ENCODE assay signal across 8 cellular contexts in the genomic region with DNA sequence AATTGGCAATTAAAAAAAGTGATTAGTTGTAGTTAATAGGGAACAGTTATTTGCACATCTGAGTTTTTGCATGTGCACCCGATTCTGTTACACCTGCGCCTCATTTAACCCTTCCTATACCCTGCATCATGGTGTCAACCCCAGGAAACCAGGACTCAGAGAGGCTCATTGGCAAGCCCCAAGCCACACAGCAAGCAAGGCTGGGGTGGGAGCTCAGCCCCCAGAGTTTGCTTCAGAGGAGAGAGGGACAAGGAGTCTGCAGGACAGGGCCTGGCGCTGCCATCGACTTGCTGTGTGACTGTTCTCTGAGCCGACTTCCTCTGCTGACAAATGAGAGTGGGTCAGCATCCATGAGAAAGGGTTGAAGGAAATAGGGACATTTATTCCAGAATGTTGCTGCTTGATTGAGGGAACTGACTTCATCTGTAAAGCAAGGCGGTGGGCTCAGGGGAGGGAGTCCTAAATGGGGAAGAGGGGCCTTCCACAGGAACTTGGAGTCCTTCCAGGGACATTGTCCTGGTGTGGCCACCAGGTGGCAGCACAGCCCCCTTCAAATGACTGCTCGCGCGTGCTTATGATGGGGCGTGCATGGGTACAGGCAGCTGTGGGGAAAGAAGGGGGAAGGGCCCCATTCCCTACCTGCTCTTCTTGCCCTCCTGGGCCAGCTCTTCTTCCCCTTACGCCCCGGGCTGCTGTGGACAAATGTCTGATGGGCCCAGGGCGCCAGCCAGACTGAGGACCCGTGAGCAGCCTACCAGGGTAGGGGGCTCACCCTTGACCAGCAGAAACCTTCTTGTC. TPM values are rescaled to one million over a fixed set of nuclear protein-coding genes. Genes with fewer than 3 reads are reported as not detected.
DNase-seq lines count a peak whose midpoint lies in the region; ATAC-seq, FAIRE-seq and TF ChIP-seq lines count a peak whose summit lies in the region.

No MANE protein-coding gene starts in this region.

- no peaks in the 10 kb centered on the region for H3K36me3 ChIP-seq in bronchial epithelial cell (ENCODE audit: control insufficient read depth, insufficient read depth, low read length)
- H3K36me3 ChIP-seq in kidney epithelial cell (ENCODE audit: control insufficient read depth, insufficient read depth, low read length): no peaks in the 10 kb centered on the region

- H3K4me3 ChIP-seq in bronchial epithelial cell (ENCODE audit: low read depth, low read length): no peak overlapping the region
- no peak overlapping the region for H3K4me3 ChIP-seq in kidney epithelial cell (ENCODE audit: low read depth, low read length)

- H3K27me3 ChIP-seq in bronchial epithelial cell (ENCODE audit: control insufficient read depth, insufficient read depth, low read length) (peaks cover 9% of the 10 kb centered on the region), kidney epithelial cell (ENCODE audit: control insufficient read depth, insufficient read depth, low read length) (no peaks in the 10 kb centered on the region)

- peak; percentile 39 for DNase-seq in NK-92 treated with Interleukin-12 subunit alpha and Interleukin-12 subunit beta, amount 100 ng/mL, for 24 hours (lab: John Stamatoyannopoulos, UW)
- no peak for DNase-seq in NK-92 (lab: John Stamatoyannopoulos, UW; ENCODE audit: unreplicated experiment)
- DNase-seq in NCI-H2171 treated with DMSO at 0.1 percent for 48 hours (lab: John Stamatoyannopoulos, UW): peak; percentile 69
- DNase-seq in activated CD4-positive, CD25-positive, alpha-beta regulatory T cell treated with anti-CD3 and anti-CD28 coated beads, Interleukin-2, amount 50 U/mL, for 16 hours (ENCODE audit: low read depth, low spot score): peak; percentile 65
- peak; percentile 49 for DNase-seq in bronchial epithelial cell (ENCODE audit: low read depth)
- no peak for DNase-seq in kidney epithelial cell (ENCODE audit: low read depth)
- peak; percentile 71 to 74 for DNase-seq in stimulated activated CD4-positive, alpha-beta T cell treated with anti-CD3 and anti-CD28 coated beads, Interleukin-2, amount 100 ng/mL, for 48 hours

- no peak for FAIRE-seq in bronchial epithelial cell (lab: Jason Lieb, UNC)

- TF ChIP-seq CTCF in bronchial epithelial cell (IDR thresholded peaks at IDR 0.05; ENCODE audit: insufficient read depth, low read length, severe bottlenecking): peak; percentile 89
- peak; percentile 88 for TF ChIP-seq CTCF in kidney epithelial cell (IDR thresholded peaks at IDR 0.05; ENCODE audit: insufficient read depth, low read length, poor library complexity, severe bottlenecking)

- ATAC-seq in GM21360 (IDR thresholded peaks at IDR 0.05; ENCODE audit: unreplicated experiment): no peak

RNA-seq across cellular contexts. Expression of a gene that starts 51.6 kb away (rescaled TPM):
- total RNA-seq in bronchial epithelial cell (0.79 and 1.0 TPM in 2 replicates), kidney epithelial cell (3.8 and 4.9 TPM in 2 replicates)

Comparison
In these comparisons a context has a peak if more than half of its experiments do, and no peak if none do; other contexts are left out.
1. DNase-seq: peak in NK-92 treated with Interleukin-12 subunit alpha and Interleukin-12 subunit beta, amount 100 ng/mL, for 24 hours (single experiment), NCI-H2171 treated with DMSO at 0.1 percent for 48 hours (single experiment), activated CD4-positive, CD25-positive, alpha-beta regulatory T cell treated with anti-CD3 and anti-CD28 coated beads, Interleukin-2, amount 50 U/mL, for 16 hours (single experiment), bronchial epithelial cell (single experiment) and stimulated activated CD4-positive, alpha-beta T cell treated with anti-CD3 and anti-CD28 coated beads, Interleukin-2, amount 100 ng/mL, for 48 hours (2 of 2); none in NK-92 (single experiment) and kidney epithelial cell (single experiment).